In genomic region chr12:125185740-125186470, GRCh38 we compare ENCODE assay signal across 9 cellular contexts. TPM values are rescaled to one million over a fixed set of nuclear protein-coding genes. Genes with fewer than 3 reads are reported as not detected.
DNase-seq lines count a peak whose midpoint lies in the region; ATAC-seq and TF ChIP-seq lines count a peak whose summit lies in the region.
"Had no signal": no experiment of that assay in that cellular context is flagged by ENCODE, and none has a peak within 500 bp of the region (broad histone marks: within the 10 kb centered on the region; RNA-seq: fewer than 3 reads in every experiment).

Gene TMEM132B (plus strand): TSS chr12:125186386.

- H3K27ac Mint-ChIP-seq in CD8-positive, alpha-beta T cell = no peak within 1 kb of the TSS
- no peak within 1 kb of the TSS for H3K27ac Mint-ChIP-seq in T-cell
- H3K27ac Mint-ChIP-seq: T-helper 1 cell treated with Interleukin-12 subunit alpha and Interleukin-12 subunit beta and Interleukin-4 antibody, amounts not matched to agents 30 μg/mL and 1 μg/mL, for 36 hours had no signal

- peak within 1 kb of the TSS; percentile 8 for H3K4me3 Mint-ChIP-seq in CD8-positive, alpha-beta T cell
- peak within 1 kb of the TSS; percentile 44 to 54 (median 49) for H3K4me3 Mint-ChIP-seq in T-cell
- H3K4me3 Mint-ChIP-seq: T-helper 1 cell treated with Interleukin-12 subunit alpha and Interleukin-12 subunit beta and Interleukin-4 antibody, amounts not matched to agents 30 μg/mL and 1 μg/mL, for 36 hours had no signal

- no peak for DNase-seq in CD8-positive, alpha-beta T cell
- DNase-seq in LNCaP clone FGC (ENCODE audit: low read depth) (no peak), T-cell (peak in 1 of 34 experiments; percentile 13), choroid plexus epithelial cell (ENCODE audit: low read depth) (peak; percentile 56), left colon (peak; percentile 79 to 80), activated gamma-delta T cell treated with Interleukin-2 at 50 U/mL for 16 hours (no peak)
- DNase-seq in stimulated activated CD4-positive, alpha-beta T cell treated with anti-CD3 and anti-CD28 coated beads, TNF-alpha, amount 100 ng/mL, for 48 hours (ENCODE audit: low read depth in 3 of 3) = peak; percentile 7 to 44 (median 11)

- H3K36me3 Mint-ChIP-seq in CD8-positive, alpha-beta T cell = no peaks in the 10 kb centered on the region
- H3K36me3 Mint-ChIP-seq in T-cell = no peaks in the 10 kb centered on the region

- H3K4me3 ChIP-seq in CD8-positive, alpha-beta T cell (ENCODE audit: low read depth, low read length) = no peak within 1 kb of the TSS
- H3K4me3 ChIP-seq in LNCaP clone FGC (ENCODE audit: low read depth, low read length) (no peak within 1 kb of the TSS), choroid plexus epithelial cell (ENCODE audit: low read depth, low read length) (peak within 1 kb of the TSS; percentile 36)

- peaks cover 10% of the 10 kb centered on the region for H3K4me1 Mint-ChIP-seq in CD8-positive, alpha-beta T cell (ENCODE audit: low read depth)
- peaks cover 16 to 18% (median 16%) of the 10 kb centered on the region in 3 donors for H3K4me1 Mint-ChIP-seq in T-cell

- no peaks in the 10 kb centered on the region for H3K9me3 Mint-ChIP-seq in CD8-positive, alpha-beta T cell
- H3K9me3 Mint-ChIP-seq in T-cell = no peaks in the 10 kb centered on the region
- H3K9me3 Mint-ChIP-seq: T-helper 1 cell treated with Interleukin-12 subunit alpha and Interleukin-12 subunit beta and Interleukin-4 antibody, amounts not matched to agents 30 μg/mL and 1 μg/mL, for 36 hours had no signal

- peaks cover 7% of the 10 kb centered on the region for H3K4me1 ChIP-seq in CD8-positive, alpha-beta T cell (ENCODE audit: insufficient read depth, low read length)

- intact Hi-C loops in CD8-positive, alpha-beta T cell (cut with DNase I, micrococcal nuclease) = loop anchor here in 1 of 2 experiments (10.0 kb wide), 1 partner anchor 1559 kb away; no protein-coding TSS in a partner anchor
- intact Hi-C loops in left colon (cut with DNase I, micrococcal nuclease) = no loop called here

- CTCF ChIA-PET in CD8-positive, alpha-beta T cell (lab: Charles Lee) = no interaction called here
- CTCF ChIA-PET in T-cell (lab: Charles Lee) = no interaction called here

- H3K27me3 ChIP-seq in CD8-positive, alpha-beta T cell (ENCODE audit: insufficient read depth, low read length) = peaks cover 28% of the 10 kb centered on the region

- POLR2A ChIA-PET in CD8-positive, alpha-beta T cell (lab: Charles Lee) = no interaction called here
- POLR2A ChIA-PET in T-cell (lab: Charles Lee) = no interaction called here

- H3K36me3 ChIP-seq in CD8-positive, alpha-beta T cell (ENCODE audit: insufficient read depth, low read length) = no peaks in the 10 kb centered on the region

- no peaks in the 10 kb centered on the region for H3K9me3 ChIP-seq in CD8-positive, alpha-beta T cell (ENCODE audit: low read length)

- H3K27me3 Mint-ChIP-seq in CD8-positive, alpha-beta T cell (ENCODE audit: low read depth) = peaks cover 61% of the 10 kb centered on the region
- H3K27me3 Mint-ChIP-seq in T-cell = peaks cover 58 to 75% of the 10 kb centered on the region in 2 donors

- ATAC-seq in CD8-positive, alpha-beta T cell = no peak
- ATAC-seq in GM19455 (IDR thresholded peaks at IDR 0.05; ENCODE audit: unreplicated experiment) = peak; percentile 65
- ATAC-seq in T-cell (replicated peaks in 1 of 4) = peak; percentile 26 to 52 (median 38)
- ATAC-seq in left colon = peak; percentile 92

- TF ChIP-seq CTCF in CD8-positive, alpha-beta T cell (IDR thresholded peaks at IDR 0.05) = no peak
- peak; percentile 69 for TF ChIP-seq CTCF in LNCaP clone FGC (IDR thresholded peaks at IDR 0.05; ENCODE audit: control insufficient read depth, extremely low read depth, insufficient read depth)
- TF ChIP-seq CTCF in choroid plexus epithelial cell (conservative IDR thresholded peaks at IDR 0.05; ENCODE audit: low read depth, low read length) = peak; percentile 15

- no peak within 1 kb of the TSS for H3K27ac ChIP-seq in CD8-positive, alpha-beta T cell (ENCODE audit: low read depth, low read length)

RNA-seq across cellular contexts. Expression of gene TMEM132B, which starts in this region (rescaled TPM):
- total RNA-seq in CD8-positive, alpha-beta T cell = not detected
- total RNA-seq in T-cell = under 1 TPM in 1 of 5 donors, not detected in 4; 0.07 TPM
- 1 to 10 TPM; 1.0 to 2.0 TPM for total RNA-seq in left colon

Comparison
In these comparisons a context has a peak if more than half of its experiments do, and no peak if none do; other contexts are left out.
1. Peak in ATAC-seq in T-cell; RNA of the gene not detected or under 1 TPM.
2. DNase-seq: peak in choroid plexus epithelial cell (single experiment), left colon (2 of 2) and stimulated activated CD4-positive, alpha-beta T cell treated with anti-CD3 and anti-CD28 coated beads, TNF-alpha, amount 100 ng/mL, for 48 hours (3 of 3); none in CD8-positive, alpha-beta T cell (0 of 7), LNCaP clone FGC (single experiment) and activated gamma-delta T cell treated with Interleukin-2 at 50 U/mL for 16 hours (single experiment).